In genomic region chr2:196607896-196608295, GRCh38 we compare ENCODE assay signal across 1 cellular context. TPM values are rescaled to one million over a fixed set of nuclear protein-coding genes. Genes with fewer than 3 reads are reported as not detected.
"Had no signal": no experiment of that assay in that cellular context is flagged by ENCODE, and none has a peak within 500 bp of the region (broad histone marks: within the 10 kb centered on the region; RNA-seq: fewer than 3 reads in every experiment).

No MANE protein-coding gene starts in this region.

RNA-seq across cellular contexts. Expression of gene HECW2, which starts 14.5 kb away (rescaled TPM):
- polyA plus RNA-seq: naive thymus-derived CD4-positive, alpha-beta T cell had no signal
